In genomic region chr7:19062216-19062615, GRCh38 we compare ENCODE assay signal across 18 cellular contexts. TPM values are rescaled to one million over a fixed set of nuclear protein-coding genes. Genes with fewer than 3 reads are reported as not detected.
"Had no signal": no experiment of that assay in that cellular context is flagged by ENCODE, and none has a peak within 500 bp of the region (broad histone marks: within the 10 kb centered on the region; RNA-seq: fewer than 3 reads in every experiment).

No MANE protein-coding gene starts in this region.

- H3K9ac ChIP-seq: neural progenitor cell had no signal

- H3K27me3 ChIP-seq: dorsolateral prefrontal cortex, heart left ventricle, neural progenitor cell, ovary, right atrium auricular region, sigmoid colon, suprapubic skin, thyroid gland had no signal

- H3K27ac ChIP-seq: dorsolateral prefrontal cortex, heart left ventricle, neural progenitor cell, ovary, right atrium auricular region, sigmoid colon, suprapubic skin, thyroid gland had no signal

- H3K9me3 ChIP-seq: heart left ventricle, ovary, right atrium auricular region, sigmoid colon, suprapubic skin, thyroid gland had no signal

- H2AFZ ChIP-seq: neural progenitor cell had no signal

- ATAC-seq: heart left ventricle; natural killer cell treated with Interleukin-12 subunit alpha and Interleukin-12 subunit beta and Interleukin-15 and Interleukin-18, amount 100 ng/mL, for 72 hours had no signal

- H3K36me3 ChIP-seq: heart left ventricle, neural progenitor cell, ovary, right atrium auricular region, sigmoid colon, suprapubic skin, thyroid gland had no signal

- H3K4me1 ChIP-seq: heart left ventricle, neural progenitor cell, right atrium auricular region, sigmoid colon, suprapubic skin, thyroid gland had no signal

- H3K4me3 ChIP-seq: dorsolateral prefrontal cortex, heart left ventricle, neural progenitor cell, ovary, right atrium auricular region, sigmoid colon, suprapubic skin, thyroid gland had no signal

- DNase-seq: cortex of kidney; dorsolateral prefrontal cortex; effector CD8-positive, alpha-beta T cell; heart left ventricle; hippocampal formation; kidney glomerular epithelial cell; mammary epithelial cell; nucleus accumbens; ovary; sigmoid colon; small intestine; stimulated activated CD4-positive, alpha-beta T cell treated with anti-CD3 and anti-CD28 coated beads, Interleukin-12 subunit alpha, Interleukin-12 subunit beta, amount 100 ng/mL, for 4 hours; stimulated activated naive CD4-positive, alpha-beta T cell; thyroid gland had no signal

- H3K4me2 ChIP-seq: neural progenitor cell had no signal

RNA-seq across cellular contexts. Expression of gene TWIST1, which starts 55.2 kb away (rescaled TPM):
- total RNA-seq: natural killer cell treated with Interleukin-12 subunit alpha and Interleukin-12 subunit beta and Interleukin-15 and Interleukin-18, amount 100 ng/mL, for 72 hours had no signal
